Comparison of ENCODE assay signal across 1 cellular context in the genomic region with DNA sequence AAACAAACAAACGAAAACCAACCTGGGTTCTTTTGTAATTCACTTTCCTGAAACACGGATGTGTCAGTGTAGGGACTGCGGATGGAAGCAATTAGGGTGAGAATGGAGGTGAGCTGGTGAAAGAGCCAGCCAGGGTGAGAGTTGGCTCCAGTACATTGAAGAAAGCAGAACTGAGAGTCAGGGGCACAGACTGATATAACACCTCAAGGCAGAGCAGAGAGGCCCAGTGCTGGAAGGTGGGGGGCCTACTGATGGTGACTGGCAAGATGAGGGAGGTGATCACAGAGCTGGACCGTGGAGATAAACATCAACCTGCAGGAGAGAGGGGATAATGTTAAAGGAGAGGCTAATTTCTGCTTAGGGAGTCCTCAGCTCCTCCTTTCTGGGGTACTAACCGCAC.
TF ChIP-seq lines count a peak whose summit lies in the region.

No MANE protein-coding gene starts in this region.

TF ChIP-seq in SK-N-SH treated with all-trans-retinoic acid at 6 μM for 48 hours, 23 proteins besides CTCF, POLR2A, EP300 and RAD21 (continued from another document):
- TF ChIP-seq, protein P1, sequence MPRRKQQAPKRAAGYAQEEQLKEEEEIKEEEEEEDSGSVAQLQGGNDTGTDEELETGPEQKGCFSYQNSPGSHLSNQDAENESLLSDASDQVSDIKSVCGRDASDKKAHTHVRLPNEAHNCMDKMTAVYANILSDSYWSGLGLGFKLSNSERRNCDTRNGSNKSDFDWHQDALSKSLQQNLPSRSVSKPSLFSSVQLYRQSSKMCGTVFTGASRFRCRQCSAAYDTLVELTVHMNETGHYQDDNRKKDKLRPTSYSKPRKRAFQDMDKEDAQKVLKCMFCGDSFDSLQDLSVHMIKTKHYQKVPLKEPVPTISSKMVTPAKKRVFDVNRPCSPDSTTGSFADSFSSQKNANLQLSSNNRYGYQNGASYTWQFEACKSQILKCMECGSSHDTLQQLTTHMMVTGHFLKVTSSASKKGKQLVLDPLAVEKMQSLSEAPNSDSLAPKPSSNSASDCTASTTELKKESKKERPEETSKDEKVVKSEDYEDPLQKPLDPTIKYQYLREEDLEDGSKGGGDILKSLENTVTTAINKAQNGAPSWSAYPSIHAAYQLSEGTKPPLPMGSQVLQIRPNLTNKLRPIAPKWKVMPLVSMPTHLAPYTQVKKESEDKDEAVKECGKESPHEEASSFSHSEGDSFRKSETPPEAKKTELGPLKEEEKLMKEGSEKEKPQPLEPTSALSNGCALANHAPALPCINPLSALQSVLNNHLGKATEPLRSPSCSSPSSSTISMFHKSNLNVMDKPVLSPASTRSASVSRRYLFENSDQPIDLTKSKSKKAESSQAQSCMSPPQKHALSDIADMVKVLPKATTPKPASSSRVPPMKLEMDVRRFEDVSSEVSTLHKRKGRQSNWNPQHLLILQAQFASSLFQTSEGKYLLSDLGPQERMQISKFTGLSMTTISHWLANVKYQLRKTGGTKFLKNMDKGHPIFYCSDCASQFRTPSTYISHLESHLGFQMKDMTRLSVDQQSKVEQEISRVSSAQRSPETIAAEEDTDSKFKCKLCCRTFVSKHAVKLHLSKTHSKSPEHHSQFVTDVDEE (CRISPR knock-in tag; IDR thresholded peaks at IDR 0.05): no peak
- TF ChIP-seq BACH2 (CRISPR knock-in tag; IDR thresholded peaks at IDR 0.05; ENCODE audit: borderline replicate concordance) (no peak), GLIS3 (CRISPR knock-in tag; IDR thresholded peaks at IDR 0.05) (no peak), CSDC2 (CRISPR knock-in tag; IDR thresholded peaks at IDR 0.05) (no peak)
TF ChIP-seq in SK-N-SH treated with all-trans-retinoic acid at 6 μM for 48 hours: peak in this region for 0.
